Comparison of ENCODE assay signal across 8 cellular contexts in genomic region chr19:40442328-40443130, GRCh38. TPM values are rescaled to one million over a fixed set of nuclear protein-coding genes. Genes with fewer than 3 reads are reported as not detected.
DNase-seq lines count a peak whose midpoint lies in the region; ATAC-seq and TF ChIP-seq lines count a peak whose summit lies in the region.

No MANE protein-coding gene starts in this region.

- H3K4me1 ChIP-seq in stomach, result peaks cover 20 to 49% (median 38%) of the 10 kb centered on the region in 4 donors

- H3K4me3 Mint-ChIP-seq in T-helper 1 cell treated with Interleukin-12 subunit alpha and Interleukin-12 subunit beta and Interleukin-4 antibody, amounts not matched to agents 30 μg/mL and 1 μg/mL, for 36 hours, result peak overlapping the region; percentile 100
- H3K4me3 Mint-ChIP-seq in activated T-helper 17 cell treated with anti-CD3 and anti-CD28 coated beads, Interleukin-2, amount 50 U/mL, for 72 hours, result peak overlapping the region; percentile 93

- no peak for DNase-seq in T-helper 1 cell
- DNase-seq in stomach, result no peak
- no peak for DNase-seq in NCI-H1092 (lab: John Stamatoyannopoulos, UW)
- no peak for DNase-seq in HuH-7.5 (ENCODE audit: low spot score)

- no peaks in the 10 kb centered on the region for H3K9me3 Mint-ChIP-seq in T-helper 1 cell treated with Interleukin-12 subunit alpha and Interleukin-12 subunit beta and Interleukin-4 antibody, amounts not matched to agents 30 μg/mL and 1 μg/mL, for 36 hours
- H3K9me3 Mint-ChIP-seq in activated T-helper 17 cell treated with anti-CD3 and anti-CD28 coated beads, Interleukin-2, amount 50 U/mL, for 72 hours, result no peaks in the 10 kb centered on the region

- H3K27me3 ChIP-seq in stomach, result no peaks in the 10 kb centered on the region

- intact Hi-C loops in stomach (cut with DNase I; ENCODE audit: low total_unique reads), result no loop called here

- peaks cover 17% of the 10 kb centered on the region for H3K4me1 Mint-ChIP-seq in T-helper 1 cell treated with Interleukin-12 subunit alpha and Interleukin-12 subunit beta and Interleukin-4 antibody, amounts not matched to agents 30 μg/mL and 1 μg/mL, for 36 hours (ENCODE audit: low read depth)
- H3K4me1 Mint-ChIP-seq in activated T-helper 17 cell treated with anti-CD3 and anti-CD28 coated beads, Interleukin-2, amount 50 U/mL, for 72 hours, result peaks cover 11% of the 10 kb centered on the region

- peaks cover 11% of the 10 kb centered on the region for H3K36me3 Mint-ChIP-seq in T-helper 1 cell treated with Interleukin-12 subunit alpha and Interleukin-12 subunit beta and Interleukin-4 antibody, amounts not matched to agents 30 μg/mL and 1 μg/mL, for 36 hours (ENCODE audit: low read depth)
- peaks cover 29% of the 10 kb centered on the region for H3K36me3 Mint-ChIP-seq in activated T-helper 17 cell treated with anti-CD3 and anti-CD28 coated beads, Interleukin-2, amount 50 U/mL, for 72 hours (ENCODE audit: low read depth)

- TF ChIP-seq CTCF in stomach (IDR thresholded peaks at IDR 0.05), result no peak

- H3K4me3 ChIP-seq in iPS-18c (ENCODE audit: insufficient read depth, low read depth, low read length), result peak overlapping the region; percentile 37; the same call in 1 of the 2 replicates
- H3K4me3 ChIP-seq in stomach, result peak overlapping the region; percentile 69 to 98 (median 88)

- TF ChIP-seq POLR2A in stomach (IDR thresholded peaks at IDR 0.05), result no peak

- H3K27me3 Mint-ChIP-seq in T-helper 1 cell treated with Interleukin-12 subunit alpha and Interleukin-12 subunit beta and Interleukin-4 antibody, amounts not matched to agents 30 μg/mL and 1 μg/mL, for 36 hours (ENCODE audit: low read depth), result no peaks in the 10 kb centered on the region
- H3K27me3 Mint-ChIP-seq in activated T-helper 17 cell treated with anti-CD3 and anti-CD28 coated beads, Interleukin-2, amount 50 U/mL, for 72 hours, result no peaks in the 10 kb centered on the region

- H3K27ac ChIP-seq in stomach, result peak overlapping the region; percentile 63 to 100 (median 98)

- H3K36me3 ChIP-seq in stomach, result peaks cover 22 to 34% (median 29%) of the 10 kb centered on the region in 4 donors

- no peak for ATAC-seq in activated T-helper 17 cell treated with anti-CD3 and anti-CD28 coated beads, Interleukin-2, amount 50 U/mL, for 72 hours (replicated peaks)
- ATAC-seq in GM19467 (IDR thresholded peaks at IDR 0.05; ENCODE audit: unreplicated experiment), result no peak

- TF ChIP-seq EP300 in stomach (IDR thresholded peaks at IDR 0.05), result no peak

- H3K27ac Mint-ChIP-seq in T-helper 1 cell treated with Interleukin-12 subunit alpha and Interleukin-12 subunit beta and Interleukin-4 antibody, amounts not matched to agents 30 μg/mL and 1 μg/mL, for 36 hours, result peak overlapping the region; percentile 99
- peak overlapping the region; percentile 91 for H3K27ac Mint-ChIP-seq in activated T-helper 17 cell treated with anti-CD3 and anti-CD28 coated beads, Interleukin-2, amount 50 U/mL, for 72 hours

- no peaks in the 10 kb centered on the region for H3K9me3 ChIP-seq in iPS-18c (ENCODE audit: control insufficient read depth, insufficient read depth, low read length)
- no peaks in the 10 kb centered on the region for H3K9me3 ChIP-seq in stomach

- 15 to 17% (median 16%) methylated on average over 21 to 22 of the region's 22 CpGs for WGBS in stomach, 5 donors

RNA-seq across cellular contexts. Expression of gene SERTAD3, which starts 1.6 kb away (rescaled TPM):
- 10 to 100 TPM; 14.3 to 23.9 TPM for total RNA-seq in activated T-helper 17 cell treated with anti-CD3 and anti-CD28 coated beads, Interleukin-2, amount 50 U/mL, for 72 hours
- 10 to 100 TPM in 4 of 5 donors, 1 to 10 TPM in 1; 6.2 to 41.4 (median 32.5) TPM for total RNA-seq in stomach
- polyA plus RNA-seq in stomach, result 10 to 100 TPM; 16.8 to 29.4 (median 25.9) TPM

RNA-seq across cellular contexts. Expression of gene SERTAD1, which starts 16.7 kb away (rescaled TPM):
- total RNA-seq in activated T-helper 17 cell treated with anti-CD3 and anti-CD28 coated beads, Interleukin-2, amount 50 U/mL, for 72 hours, result 10 to 100 TPM; 14.3 to 34.4 TPM
- total RNA-seq in stomach, result 10 to 100 TPM in 1 of 5 donors, 1 to 10 TPM in 3, not detected in 1; 8.6 to 16.8 (median 9.7) TPM
- polyA plus RNA-seq in stomach, result 10 to 100 TPM; 11.2 to 36.5 (median 25.2) TPM

RNA-seq across cellular contexts. Expression of gene BLVRB, which starts 23.0 kb away (rescaled TPM):
- 10 to 100 TPM; 27.1 to 55.5 TPM for total RNA-seq in activated T-helper 17 cell treated with anti-CD3 and anti-CD28 coated beads, Interleukin-2, amount 50 U/mL, for 72 hours
- 100 to 1,000 TPM in 4 of 5 donors, 10 to 100 TPM in 1; 54.3 to 561 (median 121) TPM for total RNA-seq in stomach
- polyA plus RNA-seq in stomach, result 100 to 1,000 TPM; 247 to 492 (median 288) TPM

RNA-seq across cellular contexts. Expression of gene SPTBN4, which starts 24.3 kb away (rescaled TPM):
- total RNA-seq in activated T-helper 17 cell treated with anti-CD3 and anti-CD28 coated beads, Interleukin-2, amount 50 U/mL, for 72 hours, result 10 to 100 TPM in 1 of 2 donors, 1 to 10 TPM in 1; 1.4 to 16.4 TPM
- 10 to 100 TPM in 1 of 5 donors, 1 to 10 TPM in 3, not detected in 1; 2.2 to 18.1 (median 2.6) TPM for total RNA-seq in stomach
- 1 to 10 TPM; 1.4 to 2.2 (median 2.0) TPM for polyA plus RNA-seq in stomach

RNA-seq across cellular contexts. Expression of gene PRX, which starts 29.4 kb away (rescaled TPM):
- 1 to 10 TPM in 1 of 2 donors, under 1 TPM in 1; 0.82 to 1.3 TPM for total RNA-seq in activated T-helper 17 cell treated with anti-CD3 and anti-CD28 coated beads, Interleukin-2, amount 50 U/mL, for 72 hours
- total RNA-seq in stomach, result 1 to 10 TPM in 4 of 5 donors, not detected in 1; 4.3 to 8.6 (median 6.3) TPM
- polyA plus RNA-seq in stomach, result 1 to 10 TPM; 1.6 to 2.7 (median 2.1) TPM
